1 cellular context compared by ENCODE assay signal in the genomic region with DNA sequence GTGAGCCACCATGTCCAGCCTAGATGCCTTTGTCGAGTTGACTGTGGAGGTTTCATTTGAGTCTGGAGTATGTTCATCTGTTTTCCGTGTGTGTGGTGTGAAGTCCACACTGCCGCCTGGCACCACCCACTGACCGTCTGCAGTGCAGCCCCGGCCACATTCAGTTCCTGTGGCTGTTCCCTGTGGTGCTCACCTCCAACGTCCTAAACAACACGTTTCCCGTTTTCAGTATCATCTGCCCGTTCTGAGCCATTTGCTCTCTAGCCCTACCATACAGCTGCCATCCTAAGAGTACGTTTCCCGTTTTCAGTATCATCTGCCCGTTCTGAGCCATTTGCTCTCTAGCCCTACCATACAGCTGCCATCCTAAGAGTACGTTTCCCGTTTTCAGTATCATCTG.
TF ChIP-seq lines count a peak whose summit lies in the region.

No MANE protein-coding gene starts in this region.

TF ChIP-seq in HepG2, 621 proteins besides CTCF, POLR2A, EP300 and RAD21:
- TF ChIP-seq, protein P1, sequence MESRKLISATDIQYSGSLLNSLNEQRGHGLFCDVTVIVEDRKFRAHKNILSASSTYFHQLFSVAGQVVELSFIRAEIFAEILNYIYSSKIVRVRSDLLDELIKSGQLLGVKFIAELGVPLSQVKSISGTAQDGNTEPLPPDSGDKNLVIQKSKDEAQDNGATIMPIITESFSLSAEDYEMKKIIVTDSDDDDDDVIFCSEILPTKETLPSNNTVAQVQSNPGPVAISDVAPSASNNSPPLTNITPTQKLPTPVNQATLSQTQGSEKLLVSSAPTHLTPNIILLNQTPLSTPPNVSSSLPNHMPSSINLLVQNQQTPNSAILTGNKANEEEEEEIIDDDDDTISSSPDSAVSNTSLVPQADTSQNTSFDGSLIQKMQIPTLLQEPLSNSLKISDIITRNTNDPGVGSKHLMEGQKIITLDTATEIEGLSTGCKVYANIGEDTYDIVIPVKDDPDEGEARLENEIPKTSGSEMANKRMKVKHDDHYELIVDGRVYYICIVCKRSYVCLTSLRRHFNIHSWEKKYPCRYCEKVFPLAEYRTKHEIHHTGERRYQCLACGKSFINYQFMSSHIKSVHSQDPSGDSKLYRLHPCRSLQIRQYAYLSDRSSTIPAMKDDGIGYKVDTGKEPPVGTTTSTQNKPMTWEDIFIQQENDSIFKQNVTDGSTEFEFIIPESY (CRISPR knock-in tag; IDR thresholded peaks at IDR 0.05): peak; percentile 47; the same call in 1 of the 2 replicates
- TF ChIP-seq ZBTB38 (CRISPR knock-in tag; IDR thresholded peaks at IDR 0.05): peak; percentile 97
- TF ChIP-seq, protein P2, sequence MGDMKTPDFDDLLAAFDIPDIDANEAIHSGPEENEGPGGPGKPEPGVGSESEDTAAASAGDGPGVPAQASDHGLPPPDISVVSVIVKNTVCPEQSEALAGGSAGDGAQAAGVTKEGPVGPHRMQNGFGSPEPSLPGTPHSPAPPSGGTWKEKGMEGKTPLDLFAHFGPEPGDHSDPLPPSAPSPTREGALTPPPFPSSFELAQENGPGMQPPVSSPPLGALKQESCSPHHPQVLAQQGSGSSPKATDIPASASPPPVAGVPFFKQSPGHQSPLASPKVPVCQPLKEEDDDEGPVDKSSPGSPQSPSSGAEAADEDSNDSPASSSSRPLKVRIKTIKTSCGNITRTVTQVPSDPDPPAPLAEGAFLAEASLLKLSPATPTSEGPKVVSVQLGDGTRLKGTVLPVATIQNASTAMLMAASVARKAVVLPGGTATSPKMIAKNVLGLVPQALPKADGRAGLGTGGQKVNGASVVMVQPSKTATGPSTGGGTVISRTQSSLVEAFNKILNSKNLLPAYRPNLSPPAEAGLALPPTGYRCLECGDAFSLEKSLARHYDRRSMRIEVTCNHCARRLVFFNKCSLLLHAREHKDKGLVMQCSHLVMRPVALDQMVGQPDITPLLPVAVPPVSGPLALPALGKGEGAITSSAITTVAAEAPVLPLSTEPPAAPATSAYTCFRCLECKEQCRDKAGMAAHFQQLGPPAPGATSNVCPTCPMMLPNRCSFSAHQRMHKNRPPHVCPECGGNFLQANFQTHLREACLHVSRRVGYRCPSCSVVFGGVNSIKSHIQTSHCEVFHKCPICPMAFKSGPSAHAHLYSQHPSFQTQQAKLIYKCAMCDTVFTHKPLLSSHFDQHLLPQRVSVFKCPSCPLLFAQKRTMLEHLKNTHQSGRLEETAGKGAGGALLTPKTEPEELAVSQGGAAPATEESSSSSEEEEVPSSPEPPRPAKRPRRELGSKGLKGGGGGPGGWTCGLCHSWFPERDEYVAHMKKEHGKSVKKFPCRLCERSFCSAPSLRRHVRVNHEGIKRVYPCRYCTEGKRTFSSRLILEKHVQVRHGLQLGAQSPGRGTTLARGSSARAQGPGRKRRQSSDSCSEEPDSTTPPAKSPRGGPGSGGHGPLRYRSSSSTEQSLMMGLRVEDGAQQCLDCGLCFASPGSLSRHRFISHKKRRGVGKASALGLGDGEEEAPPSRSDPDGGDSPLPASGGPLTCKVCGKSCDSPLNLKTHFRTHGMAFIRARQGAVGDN (CRISPR knock-in tag; IDR thresholded peaks at IDR 0.05): peak; percentile 36; the same call in 1 of the 2 replicates
- TF ChIP-seq, protein P3, sequence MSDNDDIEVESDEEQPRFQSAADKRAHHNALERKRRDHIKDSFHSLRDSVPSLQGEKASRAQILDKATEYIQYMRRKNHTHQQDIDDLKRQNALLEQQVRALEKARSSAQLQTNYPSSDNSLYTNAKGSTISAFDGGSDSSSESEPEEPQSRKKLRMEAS (IDR thresholded peaks at IDR 0.05): 0 out of 2 replicates have a peak, but pooled peaks have one; percentile 13
- TF ChIP-seq, protein P4, sequence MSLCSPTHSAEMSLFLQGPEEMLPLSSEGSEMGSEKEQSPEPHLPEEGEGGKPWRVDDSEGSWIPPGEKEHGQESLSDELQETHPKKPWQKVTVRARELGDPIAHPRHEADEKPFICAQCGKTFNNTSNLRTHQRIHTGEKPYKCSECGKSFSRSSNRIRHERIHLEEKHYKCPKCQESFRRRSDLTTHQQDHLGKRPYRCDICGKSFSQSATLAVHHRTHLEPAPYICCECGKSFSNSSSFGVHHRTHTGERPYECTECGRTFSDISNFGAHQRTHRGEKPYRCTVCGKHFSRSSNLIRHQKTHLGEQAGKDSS (CRISPR knock-in tag; IDR thresholded peaks at IDR 0.05; ENCODE audit: borderline replicate concordance, low read depth): peak; percentile 63; the same call in 1 of the 2 replicates
